ENCODE assay signal across 9 cellular contexts in genomic region chr19:16771618-16772017, GRCh38. TPM values are rescaled to one million over a fixed set of nuclear protein-coding genes. Genes with fewer than 3 reads are reported as not detected.
DNase-seq lines count a peak whose midpoint lies in the region; ATAC-seq, FAIRE-seq and TF ChIP-seq lines count a peak whose summit lies in the region.
"Had no signal": no experiment of that assay in that cellular context is flagged by ENCODE, and none has a peak within 500 bp of the region (broad histone marks: within the 10 kb centered on the region; RNA-seq: fewer than 3 reads in every experiment).

No MANE protein-coding gene starts in this region.

- no peaks in the 10 kb centered on the region for H3K79me2 ChIP-seq in fibroblast of lung (ENCODE audit: control insufficient read depth, insufficient read depth, low read length)

- H3K4me2 ChIP-seq in fibroblast of lung (ENCODE audit: extremely low read depth, insufficient read depth, low read length), result no peak overlapping the region

- no peaks in the 10 kb centered on the region for H3K9me3 Mint-ChIP-seq in activated T-cell treated with anti-CD3 and anti-CD28 coated beads, Interleukin-2, amount 50 U/mL, for 4 hours
- peaks cover 26% of the 10 kb centered on the region for H3K9me3 Mint-ChIP-seq in nephron progenitor cell

- H3K27ac Mint-ChIP-seq in nephron progenitor cell, result no peak overlapping the region
- H3K27ac Mint-ChIP-seq: T-helper 1 cell treated with Interleukin-12 subunit alpha and Interleukin-12 subunit beta and Interleukin-4 antibody, amounts not matched to agents 30 μg/mL and 1 μg/mL, for 36 hours had no signal

- peak; percentile 74 to 83 for TF ChIP-seq CTCF in fibroblast of lung (conservative IDR thresholded peaks at IDR 0.05 in 1 of 2, IDR thresholded peaks at IDR 0.05 in 1 of 2; ENCODE audit: low read depth in 1 of 2, low read length in 2 of 2)
- peak; percentile 90 for TF ChIP-seq CTCF in nephron progenitor cell (IDR thresholded peaks at IDR 0.05)

- H3K4me1 Mint-ChIP-seq in activated T-cell treated with anti-CD3 and anti-CD28 coated beads, Interleukin-2, amount 50 U/mL, for 4 hours (ENCODE audit: low read depth), result no peaks in the 10 kb centered on the region
- no peaks in the 10 kb centered on the region for H3K4me1 Mint-ChIP-seq in nephron progenitor cell

- no peak overlapping the region for H3K4me3 ChIP-seq in fibroblast of lung (replicated peaks in 1 of 4; ENCODE audit: control extremely low read depth in 1 of 4, insufficient read depth in 1 of 4, low read depth in 3 of 4, low read length in 4 of 4)

- no peaks in the 10 kb centered on the region for H3K4me1 ChIP-seq in fibroblast of lung (ENCODE audit: control insufficient read depth, extremely low read depth, insufficient read depth, low read length)

- H3K27me3 ChIP-seq in fibroblast of lung (ENCODE audit: control insufficient read depth, insufficient read depth, low read length), result no peaks in the 10 kb centered on the region

- peaks cover 21% of the 10 kb centered on the region for H3K27me3 Mint-ChIP-seq in activated T-cell treated with anti-CD3 and anti-CD28 coated beads, Interleukin-2, amount 50 U/mL, for 4 hours (ENCODE audit: low read depth)
- H3K27me3 Mint-ChIP-seq in nephron progenitor cell (ENCODE audit: low read depth, poor library complexity), result peaks cover 35% of the 10 kb centered on the region

- no peaks in the 10 kb centered on the region for H3K9me3 ChIP-seq in fibroblast of lung (ENCODE audit: control insufficient read depth, insufficient read depth, low read depth, low read length)

- H3K36me3 ChIP-seq in fibroblast of lung (ENCODE audit: control insufficient read depth, insufficient read depth, low read length), result no peaks in the 10 kb centered on the region

- peak; percentile 8 for FAIRE-seq in RCC 7860 (lab: Jason Lieb, UNC)

- H3K4me3 Mint-ChIP-seq in activated T-cell treated with anti-CD3 and anti-CD28 coated beads, Interleukin-2, amount 50 U/mL, for 4 hours, result no peak overlapping the region
- H3K4me3 Mint-ChIP-seq in nephron progenitor cell, result no peak overlapping the region
- H3K4me3 Mint-ChIP-seq: T-helper 1 cell treated with Interleukin-12 subunit alpha and Interleukin-12 subunit beta and Interleukin-4 antibody, amounts not matched to agents 30 μg/mL and 1 μg/mL, for 36 hours had no signal

- no peak overlapping the region for H3K9ac ChIP-seq in fibroblast of lung (ENCODE audit: insufficient read depth, low read length)

- no peaks in the 10 kb centered on the region for H4K20me1 ChIP-seq in fibroblast of lung (ENCODE audit: control insufficient read depth, extremely low read depth, insufficient read depth, low read length)

- H3K27ac ChIP-seq in fibroblast of lung (ENCODE audit: insufficient read depth, low read length), result no peak overlapping the region

- no peaks in the 10 kb centered on the region for H3K36me3 Mint-ChIP-seq in activated T-cell treated with anti-CD3 and anti-CD28 coated beads, Interleukin-2, amount 50 U/mL, for 4 hours (ENCODE audit: insufficient read depth)
- no peaks in the 10 kb centered on the region for H3K36me3 Mint-ChIP-seq in nephron progenitor cell (ENCODE audit: low read depth)

- no peak overlapping the region for H2AFZ ChIP-seq in fibroblast of lung (ENCODE audit: low read length)

- ATAC-seq in activated T-cell treated with anti-CD3 and anti-CD28 coated beads, Interleukin-2, amount 50 U/mL, for 4 hours, result peak; percentile 76 to 79
- ATAC-seq in HG03039 (IDR thresholded peaks at IDR 0.05; ENCODE audit: unreplicated experiment), result no peak

- DNase-seq in D341Med (ENCODE audit: low spot score) (peak; percentile 88), LHCN-M2 (ENCODE audit: low read depth) (peak; percentile 62), RCC 7860 (ENCODE audit: low spot score) (peak; percentile 45), fibroblast of lung (ENCODE audit: low read depth in 2 of 2) (peak; percentile 59 to 85), nephron progenitor cell (peak; percentile 89)
- DNase-seq in activated T-cell treated with anti-CD3 and anti-CD28 coated beads, Interleukin-2, amount 50 U/mL, for 4 hours, result peak; percentile 66
- DNase-seq in stimulated activated naive CD4-positive, alpha-beta T cell (lab: John Stamatoyannopoulos, UW), result peak; percentile 14 to 75 (median 54)

RNA-seq across cellular contexts. Expression of gene NWD1, which starts 52.0 kb away (rescaled TPM):
- total RNA-seq in LHCN-M2 (2014; rRNA removed) (not detected in 2 replicates), fibroblast of lung (not detected in 2 replicates)
- polyA plus RNA-seq in LHCN-M2 (2012), result not detected
- total RNA-seq in activated T-cell treated with anti-CD3 and anti-CD28 coated beads, Interleukin-2, amount 50 U/mL, for 4 hours, result not detected
- polyA plus RNA-seq in fibroblast of lung, result not detected in 2 replicates
- polyA plus RNA-seq in fibroblast of lung (2012), result not detected in 2 replicates
- not detected in 2 replicates for polyA minus RNA-seq in fibroblast of lung (ENCODE audit: low replicate concordance)

RNA-seq across cellular contexts. Expression of gene SIN3B, which starts 57.6 kb away (rescaled TPM):
- 21.0 and 25.5 TPM in 2 replicates for total RNA-seq in LHCN-M2 (2014; rRNA removed)
- polyA plus RNA-seq in LHCN-M2 (2012), result 22.8 TPM
- total RNA-seq in activated T-cell treated with anti-CD3 and anti-CD28 coated beads, Interleukin-2, amount 50 U/mL, for 4 hours, result 10 to 100 TPM; 40.7 to 43.7 (median 41.2) TPM
- 22.3 and 32.9 TPM in 2 replicates for total RNA-seq in fibroblast of lung
- 14.9 and 18.9 TPM in 2 replicates for polyA plus RNA-seq in fibroblast of lung
- polyA plus RNA-seq in fibroblast of lung (2012), result 19.8 and 23.1 TPM in 2 replicates
- 32.7 and 40.2 TPM in 2 replicates for polyA minus RNA-seq in fibroblast of lung (ENCODE audit: low replicate concordance)
